In genomic region chr10:30639946-30640786, GRCh38 we compare ENCODE assay signal across 1 cellular context.
TF ChIP-seq lines count a peak whose summit lies in the region.

No MANE protein-coding gene starts in this region.

TF ChIP-seq in SK-N-SH, 30 proteins besides CTCF, POLR2A, EP300 and RAD21 (continued from another document):
- no peak for TF ChIP-seq IRF3 (IDR thresholded peaks at IDR 0.05; ENCODE audit: low read depth, low read length)
